Comparison of ENCODE assay signal across 8 cellular contexts in genomic region chr5:64074533-64074932, GRCh38.
A peak's percentile ranks its signal among the peaks of the same experiment; 100 is the strongest.
DNase-seq lines count a peak whose midpoint lies in the region; ATAC-seq and TF ChIP-seq lines count a peak whose summit lies in the region.

No MANE protein-coding gene starts in this region.

- no peak overlapping the region for H3K4me3 ChIP-seq in WI38 (ENCODE audit: low read depth, low read length)

- peak; percentile 75 for ATAC-seq in GM21528 (IDR thresholded peaks at IDR 0.05; ENCODE audit: low FRiP score, unreplicated experiment)
- ATAC-seq in left colon, result no peak

- intact Hi-C loops in left colon (cut with DNase I, micrococcal nuclease), result no loop called here

- DNase-seq in DMS153 (lab: John Stamatoyannopoulos, UW) (peak; percentile 1), DMS153 treated with DMSO at 0.1 percent for 48 hours (lab: John Stamatoyannopoulos, UW; ENCODE audit: unreplicated experiment) (no peak), HuH-7.5 (ENCODE audit: low spot score) (peak; percentile 7), iris pigment epithelial cell (ENCODE audit: low read depth) (peak; percentile 36), left colon (no peak)
- no peak for DNase-seq in activated CD4-positive, alpha-beta T cell treated with anti-CD3 and anti-CD28 coated beads, Interleukin-2, amount 50 U/mL, for 1 hour

- 0 out of 2 replicates have a peak, but pooled peaks have one; percentile 10 for TF ChIP-seq CTCF in WI38 (IDR thresholded peaks at IDR 0.05; ENCODE audit: low read depth, low read length)

Comparison
In these comparisons a context has a peak if more than half of its experiments do, and no peak if none do; other contexts are left out.
1. DNase-seq: peak in DMS153 (single experiment), HuH-7.5 (single experiment) and iris pigment epithelial cell (single experiment); none in DMS153 treated with DMSO at 0.1 percent for 48 hours (single experiment), activated CD4-positive, alpha-beta T cell treated with anti-CD3 and anti-CD28 coated beads, Interleukin-2, amount 50 U/mL, for 1 hour (single experiment) and left colon (0 of 2).